32 cellular contexts compared by ENCODE assay signal in genomic region chr18:42447688-42448087, GRCh38.
"Had no signal": no experiment of that assay in that cellular context is flagged by ENCODE, and none has a peak within 500 bp of the region (broad histone marks: within the 10 kb centered on the region; RNA-seq: fewer than 3 reads in every experiment).

No MANE protein-coding gene starts in this region.

- ATAC-seq: activated CD4-positive, alpha-beta T cell treated with anti-CD3 and anti-CD28 coated beads for 36 hours; activated T-cell treated with anti-CD3 and anti-CD28 coated beads, Interleukin-2, amount 50 U/mL, for 72 hours; activated T-helper 17 cell treated with anti-CD3 and anti-CD28 coated beads, Interleukin-2, amount 50 U/mL, for 72 hours; body of pancreas; effector memory CD8-positive, alpha-beta T cell; foreskin keratinocyte; gastrocnemius medialis; heart left ventricle had no signal

- H3K4me3 ChIP-seq: body of pancreas, esophagus muscularis mucosa, gastrocnemius medialis, heart left ventricle had no signal

- H3K4me3 Mint-ChIP-seq: activated CD4-positive, alpha-beta memory T cell treated with anti-CD3 and anti-CD28 coated beads for 36 hours; activated CD4-positive, alpha-beta T cell treated with anti-CD3 and anti-CD28 coated beads for 36 hours; activated CD4-positive, alpha-beta T cell treated with anti-CD3 and anti-CD28 coated beads, Interleukin-2, amount 10 ng/mL, durations not matched to agents 24 days and 14 days; activated naive CD8-positive, alpha-beta T cell; activated T-cell treated with anti-CD3 and anti-CD28 coated beads, Interleukin-2, amount 50 U/mL, for 24 hours; activated T-cell treated with anti-CD3 and anti-CD28 coated beads, Interleukin-2, amount 50 U/mL, for 72 hours; activated T-helper 17 cell treated with anti-CD3 and anti-CD28 coated beads, Interleukin-2, amount 50 U/mL, for 72 hours; effector memory CD8-positive, alpha-beta T cell had no signal

- H3K27ac Mint-ChIP-seq: activated CD4-positive, alpha-beta memory T cell treated with anti-CD3 and anti-CD28 coated beads for 36 hours; activated CD4-positive, alpha-beta T cell treated with anti-CD3 and anti-CD28 coated beads for 36 hours; activated CD4-positive, alpha-beta T cell treated with anti-CD3 and anti-CD28 coated beads, Interleukin-2, amount 10 ng/mL, durations not matched to agents 24 days and 14 days; activated naive CD8-positive, alpha-beta T cell; activated T-cell treated with anti-CD3 and anti-CD28 coated beads, Interleukin-2, amount 50 U/mL, for 24 hours; activated T-cell treated with anti-CD3 and anti-CD28 coated beads, Interleukin-2, amount 50 U/mL, for 72 hours; activated T-helper 17 cell treated with anti-CD3 and anti-CD28 coated beads, Interleukin-2, amount 50 U/mL, for 72 hours; effector memory CD8-positive, alpha-beta T cell had no signal

- H3K4me1 Mint-ChIP-seq: activated CD4-positive, alpha-beta T cell treated with anti-CD3 and anti-CD28 coated beads for 36 hours; activated CD4-positive, alpha-beta T cell treated with anti-CD3 and anti-CD28 coated beads, Interleukin-2, amount 10 ng/mL, durations not matched to agents 24 days and 14 days; activated T-helper 17 cell treated with anti-CD3 and anti-CD28 coated beads, Interleukin-2, amount 50 U/mL, for 72 hours had no signal

- H3K4me1 ChIP-seq: body of pancreas, esophagus muscularis mucosa, foreskin keratinocyte, gastrocnemius medialis had no signal

- H3K36me3 Mint-ChIP-seq: activated CD4-positive, alpha-beta memory T cell treated with anti-CD3 and anti-CD28 coated beads for 36 hours; activated naive CD8-positive, alpha-beta T cell had no signal

- H3K27me3 ChIP-seq: body of pancreas, esophagus muscularis mucosa, foreskin keratinocyte, gastrocnemius medialis, heart left ventricle had no signal

- H3K27me3 Mint-ChIP-seq: activated CD4-positive, alpha-beta memory T cell treated with anti-CD3 and anti-CD28 coated beads for 36 hours; activated CD4-positive, alpha-beta T cell treated with anti-CD3 and anti-CD28 coated beads for 36 hours; activated CD4-positive, alpha-beta T cell treated with anti-CD3 and anti-CD28 coated beads, Interleukin-2, amount 10 ng/mL, durations not matched to agents 24 days and 14 days; activated naive CD8-positive, alpha-beta T cell; activated T-cell treated with anti-CD3 and anti-CD28 coated beads, Interleukin-2, amount 50 U/mL, for 24 hours; activated T-helper 17 cell treated with anti-CD3 and anti-CD28 coated beads, Interleukin-2, amount 50 U/mL, for 72 hours; effector memory CD8-positive, alpha-beta T cell had no signal

- H3K27ac ChIP-seq: body of pancreas, esophagus muscularis mucosa, foreskin keratinocyte, gastrocnemius medialis, heart left ventricle had no signal

- H3K36me3 ChIP-seq: esophagus muscularis mucosa, gastrocnemius medialis, heart left ventricle had no signal

- H3K9me3 ChIP-seq: gastrocnemius medialis had no signal

- FAIRE-seq: astrocyte, colon had no signal

- DNase-seq: activated CD4-positive, alpha-beta memory T cell treated with anti-CD3 and anti-CD28 coated beads for 36 hours; activated CD4-positive, alpha-beta T cell treated with anti-CD3 and anti-CD28 coated beads for 36 hours; activated CD4-positive, alpha-beta T cell treated with anti-CD3 and anti-CD28 coated beads, Interleukin-2, amount 10 ng/mL, durations not matched to agents 24 days and 14 days; activated CD4-positive, CD25-positive, alpha-beta regulatory T cell; activated CD4-positive, CD25-positive, alpha-beta regulatory T cell treated with anti-CD3 and anti-CD28 coated beads, Interleukin-2, amount 50 U/mL, for 72 hours; activated CD8-positive, alpha-beta memory T cell treated with anti-CD3 and anti-CD28 coated beads, Interleukin-2, amount 50 U/mL, for 48 hours; activated effector memory CD4-positive, alpha-beta T cell treated with Interleukin-2 at 50 U/mL for 16 hours; activated gamma-delta T cell treated with Interleukin-2 at 50 U/mL for 16 hours; activated naive CD4-positive, alpha-beta T cell treated with anti-CD3 and anti-CD28 coated beads, Interleukin-2, amount 50 U/mL, for 16 hours; activated naive CD4-positive, alpha-beta T cell treated with Interleukin-2 at 50 U/mL for 16 hours; activated T-cell treated with anti-CD3 and anti-CD28 coated beads for 4 hours; activated T-cell treated with anti-CD3 and anti-CD28 coated beads, Interleukin-2, amount 50 U/mL, for 24 hours; activated T-cell treated with anti-CD3 and anti-CD28 coated beads, Interleukin-2, amount 50 U/mL, for 72 hours; amniotic stem cell; anterior cingulate cortex; body of pancreas; caudate nucleus; cortex of kidney; dermis blood vessel endothelial cell; effector CD4-positive, alpha-beta T cell; effector memory CD8-positive, alpha-beta T cell; erythroblast; foreskin keratinocyte; gastrocnemius medialis; glutamatergic neuron; heart left ventricle; T-helper 2 cell had no signal
